17 cellular contexts compared by ENCODE assay signal in the genomic region with DNA sequence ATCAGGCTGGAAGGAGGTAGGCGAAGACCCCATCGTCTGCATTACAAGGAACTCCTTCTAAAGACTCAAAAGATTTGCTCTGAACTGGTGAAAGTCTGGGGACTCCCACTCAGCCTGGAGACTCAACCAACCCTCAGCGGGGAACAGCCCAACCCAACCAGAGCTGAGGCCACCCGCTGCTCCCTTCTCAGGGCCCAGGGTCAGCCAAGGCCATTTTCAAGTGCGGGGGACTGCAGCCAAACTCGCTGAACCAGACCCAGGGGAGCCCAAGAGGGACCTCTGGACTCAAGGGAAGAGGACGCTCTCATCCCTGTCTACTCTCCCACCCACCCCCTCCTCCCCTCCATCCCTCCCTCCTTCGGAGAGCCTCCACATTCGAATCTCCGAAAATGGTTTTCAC.
"Had no signal": no experiment of that assay in that cellular context is flagged by ENCODE, and none has a peak within 500 bp of the region (broad histone marks: within the 10 kb centered on the region; RNA-seq: fewer than 3 reads in every experiment).

No MANE protein-coding gene starts in this region.

- H3K27ac Mint-ChIP-seq: activated CD4-positive, alpha-beta T cell treated with anti-CD3 and anti-CD28 coated beads for 36 hours; activated naive CD8-positive, alpha-beta T cell treated with anti-CD3 and anti-CD28 coated beads, Interleukin-2, amount 50 U/mL, for 24 hours; stimulated activated naive CD8-positive, alpha-beta T cell treated with anti-CD3 and anti-CD28 coated beads, Interleukin-15, Interleukin-2, amounts not matched to agents 100 ng/mL and 50 ng/mL, for 24 hours had no signal

- DNase-seq: activated CD4-positive, alpha-beta memory T cell treated with anti-CD3 and anti-CD28 coated beads, Interleukin-2, amount 10 ng/mL, durations not matched to agents 7 days and 5 days; activated CD4-positive, alpha-beta T cell treated with anti-CD3 and anti-CD28 coated beads for 36 hours; activated CD8-positive, alpha-beta memory T cell treated with anti-CD3 and anti-CD28 coated beads, Interleukin-2, amount 50 U/mL, for 48 hours; activated naive CD4-positive, alpha-beta T cell treated with Interleukin-2 at 50 U/mL for 16 hours; activated naive CD8-positive, alpha-beta T cell treated with anti-CD3 and anti-CD28 coated beads, Interleukin-2, amount 50 U/mL, for 24 hours; colonic mucosa; effector CD4-positive, alpha-beta T cell; left lung; mesendoderm; stimulated activated CD4-positive, alpha-beta T cell treated with anti-CD3 and anti-CD28 coated beads, Interleukin-4, amount 100 ng/mL, for 1 hour; stimulated activated CD8-positive, alpha-beta memory T cell treated with anti-CD3 and anti-CD28 coated beads, Interleukin-4, amount 100 ng/mL, for 48 hours; T-cell had no signal

- H3K4me1 ChIP-seq: colonic mucosa had no signal

- ATAC-seq: activated CD4-positive, alpha-beta T cell treated with anti-CD3 and anti-CD28 coated beads for 36 hours; activated naive CD8-positive, alpha-beta T cell treated with anti-CD3 and anti-CD28 coated beads, Interleukin-2, amount 50 U/mL, for 24 hours; left lung; T-cell had no signal

- H3K27ac ChIP-seq: colonic mucosa, epithelial cell of prostate, left lung, ovary, VCaP had no signal

- H3K27me3 Mint-ChIP-seq: activated CD4-positive, alpha-beta memory T cell treated with anti-CD3 and anti-CD28 coated beads, Interleukin-2, amount 10 ng/mL, durations not matched to agents 7 days and 5 days; activated CD4-positive, alpha-beta T cell treated with anti-CD3 and anti-CD28 coated beads for 36 hours; activated naive CD8-positive, alpha-beta T cell treated with anti-CD3 and anti-CD28 coated beads, Interleukin-2, amount 50 U/mL, for 24 hours; stimulated activated naive CD8-positive, alpha-beta T cell treated with anti-CD3 and anti-CD28 coated beads, Interleukin-15, Interleukin-2, amounts not matched to agents 100 ng/mL and 50 ng/mL, for 24 hours; T-cell had no signal

- H3K4me3 ChIP-seq: colonic mucosa, left lung, ovary had no signal

- H3K9me3 ChIP-seq: colonic mucosa, left lung, ovary had no signal

- H3K4me3 Mint-ChIP-seq: activated CD4-positive, alpha-beta memory T cell treated with anti-CD3 and anti-CD28 coated beads, Interleukin-2, amount 10 ng/mL, durations not matched to agents 7 days and 5 days; activated CD4-positive, alpha-beta T cell treated with anti-CD3 and anti-CD28 coated beads for 36 hours; activated naive CD8-positive, alpha-beta T cell treated with anti-CD3 and anti-CD28 coated beads, Interleukin-2, amount 50 U/mL, for 24 hours; neural crest cell; stimulated activated naive CD8-positive, alpha-beta T cell treated with anti-CD3 and anti-CD28 coated beads, Interleukin-15, Interleukin-2, amounts not matched to agents 100 ng/mL and 50 ng/mL, for 24 hours; T-cell had no signal

- H3K27me3 ChIP-seq: colonic mucosa, left lung, ovary had no signal

- H3K9me3 Mint-ChIP-seq: activated CD4-positive, alpha-beta memory T cell treated with anti-CD3 and anti-CD28 coated beads, Interleukin-2, amount 10 ng/mL, durations not matched to agents 7 days and 5 days; activated naive CD8-positive, alpha-beta T cell treated with anti-CD3 and anti-CD28 coated beads, Interleukin-2, amount 50 U/mL, for 24 hours; neural crest cell; stimulated activated naive CD8-positive, alpha-beta T cell treated with anti-CD3 and anti-CD28 coated beads, Interleukin-15, Interleukin-2, amounts not matched to agents 100 ng/mL and 50 ng/mL, for 24 hours had no signal

- H3K36me3 ChIP-seq: colonic mucosa, left lung, ovary had no signal
